ENCODE assay signal across 20 cellular contexts in genomic region chr1:2446394-2446793, GRCh38. TPM values are rescaled to one million over a fixed set of nuclear protein-coding genes. Genes with fewer than 3 reads are reported as not detected.
DNase-seq lines count a peak whose midpoint lies in the region; ATAC-seq and TF ChIP-seq lines count a peak whose summit lies in the region.
"Had no signal": no experiment of that assay in that cellular context is flagged by ENCODE, and none has a peak within 500 bp of the region (broad histone marks: within the 10 kb centered on the region; RNA-seq: fewer than 3 reads in every experiment).

No MANE protein-coding gene starts in this region.

- H3K9ac ChIP-seq in SK-N-MC (ENCODE audit: insufficient read length) (no peak overlapping the region), endodermal cell (ENCODE audit: extremely low read depth, low read length, poor library complexity, severe bottlenecking) (no peak overlapping the region)

- peaks cover 34% of the 10 kb centered on the region for H3K27me3 Mint-ChIP-seq in endodermal cell (ENCODE audit: insufficient read depth)
- H3K27me3 Mint-ChIP-seq in natural killer cell treated with Interleukin-12 subunit alpha and Interleukin-12 subunit beta and Interleukin-15 and Interleukin-18, amount 100 ng/mL, for 72 hours, result peaks cover 0 to 3% of the 10 kb centered on the region in 2 donors

- H3K9me3 ChIP-seq in SK-N-MC (ENCODE audit: low read depth, low read length) (no peaks in the 10 kb centered on the region), endodermal cell (ENCODE audit: control insufficient read depth, low read length) (no peaks in the 10 kb centered on the region), BE2C (no peaks in the 10 kb centered on the region)
- H3K9me3 ChIP-seq: adrenal gland, esophagus squamous epithelium, heart right ventricle, tibial nerve had no signal

- no peak overlapping the region for H3K4me3 Mint-ChIP-seq in endodermal cell
- H3K4me3 Mint-ChIP-seq in natural killer cell treated with Interleukin-12 subunit alpha and Interleukin-12 subunit beta and Interleukin-15 and Interleukin-18, amount 100 ng/mL, for 72 hours, result no peak overlapping the region
- H3K4me3 Mint-ChIP-seq: activated CD4-positive, alpha-beta memory T cell treated with anti-CD3 and anti-CD28 coated beads for 36 hours; IgD-negative memory B cell; naive B cell had no signal

- peak; percentile 74 for DNase-seq in G401 (ENCODE audit: low spot score)
- DNase-seq in SK-N-MC (ENCODE audit: low read depth, low spot score), result no peak
- DNase-seq in endodermal cell, result no peak
- peak in 53 of 56 donors; percentile 21 to 86 (median 62) for DNase-seq in nucleus accumbens (lab: John Stamatoyannopoulos, UW)
- DNase-seq in activated naive CD4-positive, alpha-beta T cell treated with Interleukin-2 at 50 U/mL for 16 hours, result no peak
- DNase-seq in SIG-M5 treated with dmso at 0.1 percent for 504 hours (lab: John Stamatoyannopoulos, UW; ENCODE audit: unreplicated experiment), result no peak
- DNase-seq in natural killer cell treated with Interleukin-12 subunit alpha and Interleukin-12 subunit beta and Interleukin-15 and Interleukin-18, amount 100 ng/mL, for 72 hours (ENCODE audit: low spot score), result no peak
- no peak for DNase-seq in BE2C
- DNase-seq: activated CD4-positive, alpha-beta memory T cell treated with anti-CD3 and anti-CD28 coated beads for 36 hours; adrenal gland; esophagus squamous epithelium; heart right ventricle; left colon; naive B cell; NCI-H1092 treated with DMSO at 0.1 percent for 48 hours; NCI-H226; stimulated activated CD4-positive, alpha-beta T cell treated with anti-CD3 and anti-CD28 coated beads, Interleukin-2, amount 100 ng/mL, for 48 hours had no signal

- no peak for ATAC-seq in natural killer cell treated with Interleukin-12 subunit alpha and Interleukin-12 subunit beta and Interleukin-15 and Interleukin-18, amount 100 ng/mL, for 72 hours
- ATAC-seq: left colon, SK-N-SH treated with all-trans-retinoic acid at 6 μM for 48 hours had no signal

- no peaks in the 10 kb centered on the region for H3K4me1 Mint-ChIP-seq in endodermal cell
- no peaks in the 10 kb centered on the region for H3K4me1 Mint-ChIP-seq in natural killer cell treated with Interleukin-12 subunit alpha and Interleukin-12 subunit beta and Interleukin-15 and Interleukin-18, amount 100 ng/mL, for 72 hours (ENCODE audit: low read depth in 2 of 2)
- H3K4me1 Mint-ChIP-seq: IgD-negative memory B cell, naive B cell had no signal

- in situ Hi-C loops in G401 (cut with HindIII; ENCODE audit: low sequenced_read_pairs), result no loop called here

- TF ChIP-seq CTCF in endodermal cell (conservative IDR thresholded peaks at IDR 0.05) (no peak), BE2C (IDR thresholded peaks at IDR 0.05; ENCODE audit: low read depth, low read length) (no peak)

- no peak overlapping the region for H3K27ac ChIP-seq in SK-N-MC
- H3K27ac ChIP-seq in endodermal cell (ENCODE audit: low read depth, low read length), result peak overlapping the region; percentile 86
- H3K27ac ChIP-seq: adrenal gland, esophagus squamous epithelium, heart right ventricle, tibial nerve had no signal

- no peaks in the 10 kb centered on the region for H3K4me1 ChIP-seq in endodermal cell (ENCODE audit: control insufficient read depth, insufficient read depth, low read length)
- H3K4me1 ChIP-seq in BE2C, result no peaks in the 10 kb centered on the region
- H3K4me1 ChIP-seq: adrenal gland, heart right ventricle had no signal

- no peaks in the 10 kb centered on the region for H3K36me3 ChIP-seq in SK-N-MC (ENCODE audit: insufficient read depth, low read length)
- H3K36me3 ChIP-seq in endodermal cell (ENCODE audit: control insufficient read depth, insufficient read depth, low read length), result no peaks in the 10 kb centered on the region
- H3K36me3 ChIP-seq in BE2C, result no peaks in the 10 kb centered on the region
- H3K36me3 ChIP-seq: adrenal gland, esophagus squamous epithelium, heart right ventricle, tibial nerve had no signal

- no peak overlapping the region for H3K27ac Mint-ChIP-seq in endodermal cell
- H3K27ac Mint-ChIP-seq in natural killer cell treated with Interleukin-12 subunit alpha and Interleukin-12 subunit beta and Interleukin-15 and Interleukin-18, amount 100 ng/mL, for 72 hours, result no peak overlapping the region
- H3K27ac Mint-ChIP-seq: activated CD4-positive, alpha-beta memory T cell treated with anti-CD3 and anti-CD28 coated beads for 36 hours; IgD-negative memory B cell; naive B cell had no signal

- peak overlapping the region; percentile 8; the same call in 1 of the 2 replicates for H3K4me3 ChIP-seq in SK-N-MC
- no peak overlapping the region for H3K4me3 ChIP-seq in endodermal cell (ENCODE audit: low read length)
- no peak overlapping the region for H3K4me3 ChIP-seq in BE2C (ENCODE audit: low read depth, low read length)
- H3K4me3 ChIP-seq: adrenal gland, esophagus squamous epithelium, heart right ventricle, tibial nerve had no signal

- 53 to 61% methylated on average over 2 to 13 of the region's 13 CpGs for WGBS in endodermal cell (ENCODE audit: insufficient coverage in 1 of 2, insufficient read length in 1 of 2), 2 experiments

- H3K36me3 Mint-ChIP-seq in endodermal cell (ENCODE audit: low read depth), result no peaks in the 10 kb centered on the region
- no peaks in the 10 kb centered on the region for H3K36me3 Mint-ChIP-seq in natural killer cell treated with Interleukin-12 subunit alpha and Interleukin-12 subunit beta and Interleukin-15 and Interleukin-18, amount 100 ng/mL, for 72 hours
- H3K36me3 Mint-ChIP-seq: activated CD4-positive, alpha-beta memory T cell treated with anti-CD3 and anti-CD28 coated beads for 36 hours; IgD-negative memory B cell; naive B cell had no signal

- H3K9me3 Mint-ChIP-seq in endodermal cell, result no peaks in the 10 kb centered on the region
- no peaks in the 10 kb centered on the region for H3K9me3 Mint-ChIP-seq in natural killer cell treated with Interleukin-12 subunit alpha and Interleukin-12 subunit beta and Interleukin-15 and Interleukin-18, amount 100 ng/mL, for 72 hours
- H3K9me3 Mint-ChIP-seq: activated CD4-positive, alpha-beta memory T cell treated with anti-CD3 and anti-CD28 coated beads for 36 hours; naive B cell had no signal

- peaks cover 40% of the 10 kb centered on the region for H3K27me3 ChIP-seq in endodermal cell (ENCODE audit: control insufficient read depth, insufficient read depth, low read length, poor library complexity, severe bottlenecking)
- H3K27me3 ChIP-seq in BE2C, result peaks cover 20% of the 10 kb centered on the region

RNA-seq across cellular contexts. Expression of gene PLCH2, which starts 29.7 kb away (rescaled TPM):
- 0.06 and 0.20 TPM in 2 replicates for total RNA-seq in G401 (2014; rRNA removed; shearing (Covaris generic))
- total RNA-seq in endodermal cell, result under 1 TPM; 0.18 to 0.31 TPM
- 1.4 TPM for polyA plus RNA-seq in endodermal cell (2013, experiment 1 of 2)
- polyA plus RNA-seq in endodermal cell (2013, experiment 2 of 2), result 0.99 TPM
- 1 to 10 TPM; 5.5 to 6.9 TPM for total RNA-seq in natural killer cell treated with Interleukin-12 subunit alpha and Interleukin-12 subunit beta and Interleukin-15 and Interleukin-18, amount 100 ng/mL, for 72 hours
- 6.1 TPM for polyA plus RNA-seq in BE2C (2012; ENCODE audit: insufficient read depth, insufficient read length, low read depth)

RNA-seq across cellular contexts. Expression of gene PEX10, which starts 34.0 kb away (rescaled TPM):
- 84.2 and 96.0 TPM in 2 replicates for total RNA-seq in G401 (2014; rRNA removed; shearing (Covaris generic))
- total RNA-seq in endodermal cell, result 10 to 100 TPM; 35.6 TPM
- polyA plus RNA-seq in endodermal cell (2013, experiment 1 of 2), result 25.1 TPM
- polyA plus RNA-seq in endodermal cell (2013, experiment 2 of 2), result 23.8 TPM
- 10 to 100 TPM; 10.7 to 18.9 TPM for total RNA-seq in natural killer cell treated with Interleukin-12 subunit alpha and Interleukin-12 subunit beta and Interleukin-15 and Interleukin-18, amount 100 ng/mL, for 72 hours
- polyA plus RNA-seq in BE2C (2012; ENCODE audit: insufficient read depth, insufficient read length, low read depth), result 21.7 TPM

RNA-seq across cellular contexts. Expression of gene RER1, which starts 54.8 kb away (rescaled TPM):
- 43.3 and 56.2 TPM in 2 replicates for total RNA-seq in G401 (2014; rRNA removed; shearing (Covaris generic))
- total RNA-seq in endodermal cell, result 100 to 1,000 TPM; 114 TPM
- 68.8 TPM for polyA plus RNA-seq in endodermal cell (2013, experiment 1 of 2)
- polyA plus RNA-seq in endodermal cell (2013, experiment 2 of 2), result 63.1 TPM
- 100 to 1,000 TPM; 139 to 161 TPM for total RNA-seq in natural killer cell treated with Interleukin-12 subunit alpha and Interleukin-12 subunit beta and Interleukin-15 and Interleukin-18, amount 100 ng/mL, for 72 hours
- 113 TPM for polyA plus RNA-seq in BE2C (2012; ENCODE audit: insufficient read depth, insufficient read length, low read depth)

RNA-seq across cellular contexts. Expression of gene MORN1, which starts 55.0 kb away (rescaled TPM):
- 8.9 and 29.1 TPM in 2 replicates for total RNA-seq in G401 (2014; rRNA removed; shearing (Covaris generic))
- 10 to 100 TPM; 21.3 to 24.9 TPM for total RNA-seq in endodermal cell
- 10.8 TPM for polyA plus RNA-seq in endodermal cell (2013, experiment 1 of 2)
- 8.9 TPM for polyA plus RNA-seq in endodermal cell (2013, experiment 2 of 2)
- total RNA-seq in natural killer cell treated with Interleukin-12 subunit alpha and Interleukin-12 subunit beta and Interleukin-15 and Interleukin-18, amount 100 ng/mL, for 72 hours, result 1 to 10 TPM; 4.0 to 7.5 TPM
- polyA plus RNA-seq in BE2C (2012; ENCODE audit: insufficient read depth, insufficient read length, low read depth), result 4.4 TPM

Comparison
In these comparisons a context has a peak if more than half of its experiments do, and no peak if none do; other contexts are left out.
1. DNase-seq: peak in G401 (single experiment) and nucleus accumbens (53 of 56); none in SK-N-MC (single experiment), endodermal cell (single experiment), activated naive CD4-positive, alpha-beta T cell treated with Interleukin-2 at 50 U/mL for 16 hours (single experiment), SIG-M5 treated with dmso at 0.1 percent for 504 hours (single experiment), natural killer cell treated with Interleukin-12 subunit alpha and Interleukin-12 subunit beta and Interleukin-15 and Interleukin-18, amount 100 ng/mL, for 72 hours (single experiment) and BE2C (single experiment).